ENCODE assay signal across 17 cellular contexts in the genomic region with DNA sequence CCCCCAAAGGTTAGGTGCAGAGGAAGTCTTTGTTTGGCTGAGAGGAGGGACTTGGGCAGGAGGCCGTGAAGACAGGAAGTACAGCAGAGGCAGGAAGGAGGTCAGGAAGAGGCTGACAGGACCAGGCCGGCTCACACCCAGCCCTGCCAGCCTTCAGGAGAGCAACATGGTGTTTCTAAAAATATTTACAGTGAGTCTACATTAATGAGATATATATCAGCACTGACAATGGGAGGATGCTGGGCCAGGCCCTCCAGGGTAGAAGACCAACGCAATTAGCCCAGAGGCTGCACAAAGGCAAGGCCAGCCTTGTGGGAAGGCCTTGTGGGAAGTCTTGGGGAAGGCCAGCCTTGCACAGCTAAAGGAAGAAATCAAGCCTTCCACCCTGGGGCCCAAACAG. TPM values are rescaled to one million over a fixed set of nuclear protein-coding genes. Genes with fewer than 3 reads are reported as not detected.
"Had no signal": no experiment of that assay in that cellular context is flagged by ENCODE, and none has a peak within 500 bp of the region (broad histone marks: within the 10 kb centered on the region; RNA-seq: fewer than 3 reads in every experiment).

No MANE protein-coding gene starts in this region.

- H3K4me3 Mint-ChIP-seq: activated CD8-positive, alpha-beta memory T cell treated with anti-CD3 and anti-CD28 coated beads, Interleukin-2, amount 10 ng/mL, durations not matched to agents 7 days and 5 days; activated naive CD4-positive, alpha-beta T cell treated with anti-CD3 and anti-CD28 coated beads, Interleukin-2, amount 50 U/mL, for 24 hours; brain; central memory CD8-positive, alpha-beta T cell; memory B cell; stimulated activated effector memory CD8-positive, alpha-beta T cell treated with anti-CD3 and anti-CD28 coated beads, Interleukin-12 subunit alpha, Interleukin-12 subunit beta, amount 100 ng/mL, for 72 hours had no signal

- H3K36me3 Mint-ChIP-seq: activated CD8-positive, alpha-beta memory T cell treated with anti-CD3 and anti-CD28 coated beads, Interleukin-2, amount 10 ng/mL, durations not matched to agents 7 days and 5 days; activated naive CD4-positive, alpha-beta T cell treated with anti-CD3 and anti-CD28 coated beads, Interleukin-2, amount 50 U/mL, for 24 hours; brain; memory B cell; stimulated activated effector memory CD8-positive, alpha-beta T cell treated with anti-CD3 and anti-CD28 coated beads, Interleukin-12 subunit alpha, Interleukin-12 subunit beta, amount 100 ng/mL, for 72 hours had no signal

- H3K27ac ChIP-seq: coronary artery, epithelial cell of prostate, parathyroid adenoma had no signal

- H3K9ac ChIP-seq: parathyroid adenoma had no signal

- DNase-seq: activated CD4-positive, alpha-beta T cell treated with anti-CD3 and anti-CD28 coated beads for 1 hour; activated CD4-positive, alpha-beta T cell treated with anti-CD3 and anti-CD28 coated beads, Interleukin-2, amount 50 U/mL, for 4 hours; activated CD8-positive, alpha-beta memory T cell treated with anti-CD3 and anti-CD28 coated beads, Interleukin-2, amount 10 ng/mL, durations not matched to agents 7 days and 5 days; activated T-cell treated with anti-CD3 and anti-CD28 coated beads, Interleukin-2, amount 50 U/mL, for 1 hour; amygdala; effector memory CD4-positive, alpha-beta T cell; stimulated activated CD4-positive, alpha-beta T cell treated with anti-CD3 and anti-CD28 coated beads, Interleukin-12 subunit alpha, Interleukin-12 subunit beta, amount 100 ng/mL, for 4 hours had no signal

- H3K27ac Mint-ChIP-seq: activated CD8-positive, alpha-beta memory T cell treated with anti-CD3 and anti-CD28 coated beads, Interleukin-2, amount 10 ng/mL, durations not matched to agents 7 days and 5 days; activated naive CD4-positive, alpha-beta T cell treated with anti-CD3 and anti-CD28 coated beads, Interleukin-2, amount 50 U/mL, for 24 hours; memory B cell; stimulated activated effector memory CD8-positive, alpha-beta T cell treated with anti-CD3 and anti-CD28 coated beads, Interleukin-12 subunit alpha, Interleukin-12 subunit beta, amount 100 ng/mL, for 72 hours had no signal

- H3K4me3 ChIP-seq: coronary artery had no signal

- ATAC-seq: activated CD8-positive, alpha-beta memory T cell treated with anti-CD3 and anti-CD28 coated beads, Interleukin-2, amount 10 ng/mL, durations not matched to agents 7 days and 5 days; left lobe of liver; stimulated activated effector memory CD8-positive, alpha-beta T cell treated with anti-CD3 and anti-CD28 coated beads, Interleukin-12 subunit alpha, Interleukin-12 subunit beta, amount 100 ng/mL, for 72 hours had no signal

- H3K9me3 Mint-ChIP-seq: activated naive CD4-positive, alpha-beta T cell treated with anti-CD3 and anti-CD28 coated beads, Interleukin-2, amount 50 U/mL, for 24 hours; central memory CD8-positive, alpha-beta T cell; memory B cell; stimulated activated effector memory CD8-positive, alpha-beta T cell treated with anti-CD3 and anti-CD28 coated beads, Interleukin-12 subunit alpha, Interleukin-12 subunit beta, amount 100 ng/mL, for 72 hours had no signal

- H3K27me3 Mint-ChIP-seq: activated naive CD4-positive, alpha-beta T cell treated with anti-CD3 and anti-CD28 coated beads, Interleukin-2, amount 50 U/mL, for 24 hours; central memory CD8-positive, alpha-beta T cell had no signal

- H3K4me1 ChIP-seq: parathyroid adenoma had no signal

RNA-seq across cellular contexts. Expression of gene APLNR, which starts 7.9 kb away (rescaled TPM):
- total RNA-seq: activated CD8-positive, alpha-beta memory T cell treated with anti-CD3 and anti-CD28 coated beads, Interleukin-2, amount 10 ng/mL, durations not matched to agents 7 days and 5 days; fibroblast of lung had no signal
